ENCODE assay signal across 35 cellular contexts in genomic region chr10:54947605-54948004, GRCh38.
DNase-seq lines count a peak whose midpoint lies in the region; ATAC-seq, FAIRE-seq and TF ChIP-seq lines count a peak whose summit lies in the region.
"Had no signal": no experiment of that assay in that cellular context is flagged by ENCODE, and none has a peak within 500 bp of the region (broad histone marks: within the 10 kb centered on the region; RNA-seq: fewer than 3 reads in every experiment).

No MANE protein-coding gene starts in this region.

- H3K27me3 ChIP-seq in HepG2 (ENCODE audit: control insufficient read depth in 1 of 2, insufficient read depth in 2 of 2, low read length in 2 of 2) (no peaks in the 10 kb centered on the region), right lobe of liver (no peaks in the 10 kb centered on the region), IMR-90 (ENCODE audit: control insufficient read depth, insufficient read depth, low read length) (no peaks in the 10 kb centered on the region), K562 (ENCODE audit: control insufficient read depth in 2 of 2, insufficient read depth in 2 of 2, low read length in 2 of 2) (no peaks in the 10 kb centered on the region)
- H3K27me3 ChIP-seq: BE2C; BLaER1; BLaER1 treated with 17β-estradiol and CSF1 and Interleukin-3, amounts not matched to agents 10 nM and 100 nM had no signal

- no peak overlapping the region for H3K4me3 Mint-ChIP-seq in stimulated activated naive CD8-positive, alpha-beta T cell treated with anti-CD3 and anti-CD28 coated beads, Interleukin-15, amount 100 ng/mL, for 72 hours
- H3K4me3 Mint-ChIP-seq in activated T-cell treated with anti-CD3 and anti-CD28 coated beads, Interleukin-2, amount 50 U/mL, for 24 hours = no peak overlapping the region
- H3K4me3 Mint-ChIP-seq: B cell; CD14-positive monocyte; CD4-positive, alpha-beta memory T cell; CD4-positive, alpha-beta T cell; CD4-positive, CD25-positive, alpha-beta regulatory T cell; CD8-positive, alpha-beta memory T cell; CD8-positive, alpha-beta T cell had no signal

- H2AFZ ChIP-seq in HepG2 (ENCODE audit: low read length) (no peak overlapping the region), IMR-90 (replicated peaks; ENCODE audit: low read length, poor library complexity) (no peak overlapping the region), K562 (ENCODE audit: low read depth, low read length) (no peak overlapping the region)

- no peak overlapping the region for H4K91ac ChIP-seq in IMR-90 (ENCODE audit: insufficient read depth, low read depth, low read length)

- H2AK5ac ChIP-seq in IMR-90 (ENCODE audit: low read depth, low read length) = no peak overlapping the region

- no peak for ATAC-seq in HepG2
- no peak for ATAC-seq in right lobe of liver
- ATAC-seq in A549 = no peak
- ATAC-seq in IMR-90 (ENCODE audit: low read depth) = no peak
- no peak for ATAC-seq in K562
- no peak for ATAC-seq in GM19397 (IDR thresholded peaks at IDR 0.05; ENCODE audit: unreplicated experiment)
- no peak for ATAC-seq in stimulated activated naive CD8-positive, alpha-beta T cell treated with anti-CD3 and anti-CD28 coated beads, Interleukin-15, amount 100 ng/mL, for 72 hours
- ATAC-seq: CD8-positive, alpha-beta T cell had no signal

- no peak for FAIRE-seq in HepG2 (lab: Jason Lieb, UNC)
- FAIRE-seq in A549 (lab: Jason Lieb, UNC) = no peak
- FAIRE-seq in K562 (lab: Jason Lieb, UNC) = no peak
- FAIRE-seq: A204.1 had no signal

- no peak for TF ChIP-seq POLR2A in HepG2 (IDR thresholded peaks at IDR 0.05; ENCODE audit: insufficient read depth in 1 of 2, low read depth in 2 of 2, low read length in 2 of 2)
- TF ChIP-seq POLR2A in right lobe of liver (IDR thresholded peaks at IDR 0.05) = no peak
- TF ChIP-seq POLR2A in A549 (IDR thresholded peaks at IDR 0.05; ENCODE audit: low read length) = no peak
- TF ChIP-seq POLR2A in IMR-90 (IDR thresholded peaks at IDR 0.05; ENCODE audit: low read depth, low read length) = no peak
- TF ChIP-seq POLR2A in K562 (conservative IDR thresholded peaks at IDR 0.05) = no peak

- TF ChIP-seq EP300 in HepG2 (IDR thresholded peaks at IDR 0.05; ENCODE audit: low read depth in 2 of 2, low read length in 2 of 2) (no peak), HepG2 (CRISPR knock-in tag; IDR thresholded peaks at IDR 0.05; ENCODE audit: borderline replicate concordance) (no peak), A549 (IDR thresholded peaks at IDR 0.05) (no peak), K562 (IDR thresholded peaks at IDR 0.05; ENCODE audit: low read length) (no peak)

- H3K9me1 ChIP-seq in IMR-90 (ENCODE audit: insufficient read depth, low read length) (no peaks in the 10 kb centered on the region), K562 (ENCODE audit: control insufficient read depth, insufficient read depth, low read length) (no peaks in the 10 kb centered on the region)

- DNase-seq in HepG2 (ENCODE audit: low spot score) = no peak
- no peak for DNase-seq in right lobe of liver
- no peak for DNase-seq in A549 (ENCODE audit: low read depth in 1 of 2, low spot score in 1 of 2)
- no peak for DNase-seq in IMR-90
- no peak for DNase-seq in K562 (ENCODE audit: extremely low read depth in 1 of 4, low spot score in 3 of 4)
- no peak for DNase-seq in stimulated activated naive CD8-positive, alpha-beta T cell treated with anti-CD3 and anti-CD28 coated beads, Interleukin-15, amount 100 ng/mL, for 72 hours
- no peak for DNase-seq in activated T-cell treated with anti-CD3 and anti-CD28 coated beads, Interleukin-2, amount 50 U/mL, for 24 hours
- DNase-seq: 8988T; ACHN; AML-193; BE2C; C1 segment of cervical spinal cord; Caco-2; Calu3; CD4-positive, alpha-beta memory T cell; CD4-positive, alpha-beta T cell; CD4-positive, CD25-positive, alpha-beta regulatory T cell; CD8-positive, alpha-beta memory T cell; CD8-positive, alpha-beta T cell; COR-L47; DMS 273 treated with DMSO at 0.1 percent for 48 hours; DMS153; DMS53; DMS79; DMS79 treated with DMSO at 0.1 percent for 48 hours; DND-41; EL had no signal

- no peaks in the 10 kb centered on the region for H3K36me3 ChIP-seq in HepG2 (replicated peaks in 1 of 2; ENCODE audit: control insufficient read depth in 1 of 2, insufficient read depth in 2 of 2, low read length in 2 of 2)
- no peaks in the 10 kb centered on the region for H3K36me3 ChIP-seq in right lobe of liver
- H3K36me3 ChIP-seq in IMR-90 (ENCODE audit: control insufficient read depth, insufficient read depth, low read length) = no peaks in the 10 kb centered on the region
- no peaks in the 10 kb centered on the region for H3K36me3 ChIP-seq in K562 (ENCODE audit: control insufficient read depth, insufficient read depth, low read length)
- H3K36me3 ChIP-seq: BE2C; BLaER1; BLaER1 treated with 17β-estradiol and CSF1 and Interleukin-3, amounts not matched to agents 10 nM and 100 nM had no signal

- POLR2A ChIA-PET in HepG2 (lab: Yijun Ruan, JAX) (no interaction called here), A549 (lab: Yijun Ruan, JAX) (no interaction called here), IMR-90 (lab: Charles Lee; ENCODE audit: unreplicated experiment) (no interaction called here), K562 (lab: Yijun Ruan, JAX) (no interaction called here)

- H3K4ac ChIP-seq in IMR-90 (ENCODE audit: low read depth, low read length) = no peak overlapping the region

- no peak overlapping the region for H3K27ac Mint-ChIP-seq in stimulated activated naive CD8-positive, alpha-beta T cell treated with anti-CD3 and anti-CD28 coated beads, Interleukin-15, amount 100 ng/mL, for 72 hours
- H3K27ac Mint-ChIP-seq in activated T-cell treated with anti-CD3 and anti-CD28 coated beads, Interleukin-2, amount 50 U/mL, for 24 hours = no peak overlapping the region
- H3K27ac Mint-ChIP-seq: B cell; CD14-positive monocyte; CD4-positive, alpha-beta memory T cell; CD4-positive, alpha-beta T cell; CD4-positive, CD25-positive, alpha-beta regulatory T cell; CD8-positive, alpha-beta memory T cell; CD8-positive, alpha-beta T cell had no signal

- no peaks in the 10 kb centered on the region for H3K79me1 ChIP-seq in IMR-90 (ENCODE audit: low read depth in 1 of 2, low read length in 2 of 2)

- intact Hi-C loops in HepG2 (cut with micrococcal nuclease; ENCODE audit: unreplicated experiment) = no loop called here
- intact Hi-C loops in right lobe of liver (cut with DNase I) = no loop called here
- intact Hi-C loops in IMR-90 (cut with micrococcal nuclease) = no loop called here
- intact Hi-C loops in K562 (cut with micrococcal nuclease) = no loop called here

- H3K79me2 ChIP-seq in HepG2 (ENCODE audit: insufficient read depth, low read length) = no peaks in the 10 kb centered on the region
- H3K79me2 ChIP-seq in K562 (ENCODE audit: control insufficient read depth, insufficient read depth, low read length) = no peaks in the 10 kb centered on the region

- CTCF ChIA-PET in HepG2 (lab: Yijun Ruan, JAX; ENCODE audit: low intra/inter-chr PET ratio, low total read pairs) (no interaction called here), A549 (lab: Yijun Ruan, JAX) (no interaction called here), IMR-90 (lab: Yijun Ruan, JAX) (no interaction called here), K562 (lab: Yijun Ruan, JAX; ENCODE audit: low intra/inter-chr PET ratio) (no interaction called here)

- H3K9me3 Mint-ChIP-seq in stimulated activated naive CD8-positive, alpha-beta T cell treated with anti-CD3 and anti-CD28 coated beads, Interleukin-15, amount 100 ng/mL, for 72 hours = peaks cover 0 to 6% of the 10 kb centered on the region in 2 donors
- peaks cover 15% of the 10 kb centered on the region for H3K9me3 Mint-ChIP-seq in activated T-cell treated with anti-CD3 and anti-CD28 coated beads, Interleukin-2, amount 50 U/mL, for 24 hours
- H3K9me3 Mint-ChIP-seq: CD14-positive monocyte had no signal

- H3K4me1 Mint-ChIP-seq in stimulated activated naive CD8-positive, alpha-beta T cell treated with anti-CD3 and anti-CD28 coated beads, Interleukin-15, amount 100 ng/mL, for 72 hours = no peaks in the 10 kb centered on the region
- no peaks in the 10 kb centered on the region for H3K4me1 Mint-ChIP-seq in activated T-cell treated with anti-CD3 and anti-CD28 coated beads, Interleukin-2, amount 50 U/mL, for 24 hours (ENCODE audit: low read depth)
- H3K4me1 Mint-ChIP-seq: B cell; CD14-positive monocyte; CD4-positive, alpha-beta memory T cell; CD4-positive, CD25-positive, alpha-beta regulatory T cell; CD8-positive, alpha-beta memory T cell had no signal

- no peak overlapping the region for H4K8ac ChIP-seq in IMR-90 (ENCODE audit: low read depth in 2 of 2, low read length in 2 of 2)

- in situ Hi-C loops in HepG2 (cut with HindIII; ENCODE audit: extremely low pct_ligation_motif_present, low pct_unique_long_range_greater_than_20kb) = no loop called here
- in situ Hi-C loops in IMR-90 (cut with MboI; ENCODE audit: low sequenced_read_pairs) = no loop called here
- in situ Hi-C loops in K562 (cut with MboI) = no loop called here

- dilution Hi-C loops in IMR-90 (cut with HindIII; ENCODE audit: low sequenced_read_pairs, unreplicated experiment) = no loop called here

- H2BK20ac ChIP-seq in IMR-90 (ENCODE audit: low read depth, low read length) = no peak overlapping the region

- no peak overlapping the region for H2BK120ac ChIP-seq in IMR-90 (ENCODE audit: low read depth, low read length)

- H2BK15ac ChIP-seq in IMR-90 (ENCODE audit: low read depth, low read length) = no peak overlapping the region

- TF ChIP-seq RAD21 in HepG2 (CRISPR knock-in tag; IDR thresholded peaks at IDR 0.05) (no peak), A549 (conservative IDR thresholded peaks at IDR 0.05 in 1 of 2, IDR thresholded peaks at IDR 0.05 in 1 of 2) (no peak), IMR-90 (IDR thresholded peaks at IDR 0.05; ENCODE audit: low read length) (no peak), K562 (CRISPR knock-in tag; conservative IDR thresholded peaks at IDR 0.05 in 1 of 2, IDR thresholded peaks at IDR 0.05 in 1 of 2) (no peak)

- H3K4me3 ChIP-seq in HepG2 (replicated peaks in 1 of 3; ENCODE audit: insufficient read depth in 1 of 3, low read depth in 2 of 3, low read length in 3 of 3) = no peak overlapping the region
- no peak overlapping the region for H3K4me3 ChIP-seq in right lobe of liver
- no peak overlapping the region for H3K4me3 ChIP-seq in A549
- H3K4me3 ChIP-seq in IMR-90 (ENCODE audit: insufficient read depth, low read depth, low read length) = no peak overlapping the region
- H3K4me3 ChIP-seq in K562 = no peak overlapping the region
- H3K4me3 ChIP-seq: BLaER1; BLaER1 treated with 17β-estradiol and CSF1 and Interleukin-3, amounts not matched to agents 10 nM and 100 nM had no signal

- BruUV-seq in HepG2 (replicated peaks; lab: Mats Ljungman, UMichigan) (no TSS peak), IMR-90 (replicated peaks; lab: Mats Ljungman, UMichigan) (no TSS peak), K562 (replicated peaks; lab: Mats Ljungman, UMichigan) (no TSS peak)

- H3K27me3 Mint-ChIP-seq in stimulated activated naive CD8-positive, alpha-beta T cell treated with anti-CD3 and anti-CD28 coated beads, Interleukin-15, amount 100 ng/mL, for 72 hours = no peaks in the 10 kb centered on the region
- no peaks in the 10 kb centered on the region for H3K27me3 Mint-ChIP-seq in activated T-cell treated with anti-CD3 and anti-CD28 coated beads, Interleukin-2, amount 50 U/mL, for 24 hours
- H3K27me3 Mint-ChIP-seq: B cell; CD4-positive, alpha-beta memory T cell; CD4-positive, alpha-beta T cell; CD4-positive, CD25-positive, alpha-beta regulatory T cell; CD8-positive, alpha-beta memory T cell had no signal

- no peak overlapping the region for H3K23ac ChIP-seq in IMR-90 (ENCODE audit: low read depth, low read length)

- H3K9ac ChIP-seq in HepG2 (ENCODE audit: insufficient read depth, low read depth, low read length) = no peak overlapping the region
- H3K9ac ChIP-seq in IMR-90 (ENCODE audit: low read depth, low read length) = no peak overlapping the region
- H3K9ac ChIP-seq in K562 (ENCODE audit: insufficient read depth in 1 of 2, low read depth in 2 of 2, low read length in 2 of 2) = no peak overlapping the region
- H3K9ac ChIP-seq: BLaER1; BLaER1 treated with 17β-estradiol and CSF1 and Interleukin-3, amounts not matched to agents 10 nM and 100 nM had no signal

- no peaks in the 10 kb centered on the region for H3K4me1 ChIP-seq in HepG2 (ENCODE audit: insufficient read depth, low read length)
- H3K4me1 ChIP-seq in right lobe of liver = no peaks in the 10 kb centered on the region
- no peaks in the 10 kb centered on the region for H3K4me1 ChIP-seq in A549
- no peaks in the 10 kb centered on the region for H3K4me1 ChIP-seq in IMR-90 (ENCODE audit: control insufficient read depth, insufficient read depth, low read length)
- H3K4me1 ChIP-seq in K562 (replicated peaks in 1 of 2; ENCODE audit: control insufficient read depth in 2 of 2, insufficient read depth in 2 of 2, low read length in 2 of 2) = no peaks in the 10 kb centered on the region
- H3K4me1 ChIP-seq: BLaER1; BLaER1 treated with 17β-estradiol and CSF1 and Interleukin-3, amounts not matched to agents 10 nM and 100 nM; Caco-2 had no signal

- no peak overlapping the region for H3K14ac ChIP-seq in IMR-90 (replicated peaks; ENCODE audit: low read depth, low read length)

- no peak overlapping the region for H4K5ac ChIP-seq in IMR-90 (ENCODE audit: low read depth, low read length)

- no peak overlapping the region for H2AK9ac ChIP-seq in IMR-90 (replicated peaks; ENCODE audit: low read depth, low read length, poor library complexity)

- no peak overlapping the region for H3K4me2 ChIP-seq in HepG2 (ENCODE audit: low read depth, low read length)
- no peak overlapping the region for H3K4me2 ChIP-seq in A549
- no peak overlapping the region for H3K4me2 ChIP-seq in IMR-90 (ENCODE audit: low read depth, low read length)
- H3K4me2 ChIP-seq in K562 (ENCODE audit: insufficient read depth, low read length) = no peak overlapping the region
- H3K4me2 ChIP-seq: BLaER1; BLaER1 treated with 17β-estradiol and CSF1 and Interleukin-3, amounts not matched to agents 10 nM and 100 nM had no signal

- no peaks in the 10 kb centered on the region for H4K20me1 ChIP-seq in HepG2 (ENCODE audit: insufficient read depth, low read length)
- no peaks in the 10 kb centered on the region for H4K20me1 ChIP-seq in IMR-90 (ENCODE audit: insufficient read depth, low read length)
- no peaks in the 10 kb centered on the region for H4K20me1 ChIP-seq in K562 (replicated peaks; ENCODE audit: control insufficient read depth, insufficient read depth, low read length)
- H4K20me1 ChIP-seq: BLaER1; BLaER1 treated with 17β-estradiol and CSF1 and Interleukin-3, amounts not matched to agents 10 nM and 100 nM had no signal

- no peak overlapping the region for H3K27ac ChIP-seq in HepG2 (ENCODE audit: extremely low read length, insufficient read depth, low read length)
- no peak overlapping the region for H3K27ac ChIP-seq in right lobe of liver
- no peak overlapping the region for H3K27ac ChIP-seq in A549
- no peak overlapping the region for H3K27ac ChIP-seq in IMR-90 (ENCODE audit: insufficient read depth, low read length)
- H3K27ac ChIP-seq in K562 (ENCODE audit: extremely low read depth, low read depth, low read length) = no peak overlapping the region
- H3K27ac ChIP-seq: 22Rv1; BLaER1; BLaER1 treated with 17β-estradiol and CSF1 and Interleukin-3, amounts not matched to agents 10 nM and 100 nM; C4-2B had no signal

- no peak overlapping the region for H3K18ac ChIP-seq in IMR-90 (ENCODE audit: low read depth, low read length)

- H3K36me3 Mint-ChIP-seq in activated T-cell treated with anti-CD3 and anti-CD28 coated beads, Interleukin-2, amount 50 U/mL, for 24 hours (ENCODE audit: low read depth) = no peaks in the 10 kb centered on the region
- H3K36me3 Mint-ChIP-seq: CD14-positive monocyte; CD4-positive, alpha-beta memory T cell; CD4-positive, CD25-positive, alpha-beta regulatory T cell; CD8-positive, alpha-beta memory T cell; CD8-positive, alpha-beta T cell had no signal

- TF ChIP-seq CTCF in HepG2 (CRISPR knock-in tag; IDR thresholded peaks at IDR 0.05) = no peak
- no peak for TF ChIP-seq CTCF in right lobe of liver (IDR thresholded peaks at IDR 0.05)
- no peak for TF ChIP-seq CTCF in A549 (IDR thresholded peaks at IDR 0.05)
- TF ChIP-seq CTCF in IMR-90 (conservative IDR thresholded peaks at IDR 0.05; ENCODE audit: low read depth, low read length) = no peak
- TF ChIP-seq CTCF in K562 (IDR thresholded peaks at IDR 0.05 in 2 of 3, conservative IDR thresholded peaks at IDR 0.05 in 1 of 3; ENCODE audit: insufficient read depth in 2 of 3, low read depth in 1 of 3, low read length in 3 of 3) = no peak

- no peak overlapping the region for H2BK5ac ChIP-seq in IMR-90 (ENCODE audit: low read depth, low read length, poor library complexity, severe bottlenecking)

- H3K9me3 ChIP-seq in HepG2 (ENCODE audit: low read length) (no peaks in the 10 kb centered on the region), right lobe of liver (no peaks in the 10 kb centered on the region), A549 (no peaks in the 10 kb centered on the region), IMR-90 (ENCODE audit: control insufficient read depth, insufficient read depth, low read length) (no peaks in the 10 kb centered on the region), K562 (replicated peaks; ENCODE audit: control insufficient read depth, insufficient read depth, low read depth, low read length) (no peaks in the 10 kb centered on the region)
- H3K9me3 ChIP-seq: BE2C; BLaER1; BLaER1 treated with 17β-estradiol and CSF1 and Interleukin-3, amounts not matched to agents 10 nM and 100 nM; Caco-2 had no signal

- H3K56ac ChIP-seq in IMR-90 (ENCODE audit: extremely low read depth, insufficient read depth, low read length) = no peak overlapping the region

Comparison
In these comparisons a context has a peak if more than half of its experiments do, and no peak if none do; other contexts are left out.
1. Of the 241 proteins assayed by ChIP-seq in both HepG2 and K562: peak only in HepG2: MAFK; only in K562: MAFG; in both: MAFF; in neither: 238.